17 cellular contexts compared by ENCODE assay signal in the genomic region with DNA sequence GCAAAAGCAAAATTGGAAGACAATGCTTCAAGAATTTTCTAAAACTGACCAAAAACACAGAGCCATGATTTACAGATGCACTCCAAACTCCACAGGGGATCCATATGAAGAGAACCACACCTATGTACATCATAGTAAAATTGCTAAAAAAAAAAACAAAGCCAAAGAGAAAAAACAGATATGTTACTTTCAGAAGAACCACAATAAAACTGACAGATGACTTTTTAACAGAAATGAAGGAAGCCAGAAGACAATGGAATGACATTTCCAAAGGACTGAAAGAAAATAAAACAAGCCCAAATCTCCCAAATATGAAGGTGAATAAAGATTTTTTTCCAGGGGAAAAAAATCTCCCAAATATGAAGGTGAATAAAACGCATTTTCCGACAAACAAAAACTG.
"Had no signal": no experiment of that assay in that cellular context is flagged by ENCODE, and none has a peak within 500 bp of the region (broad histone marks: within the 10 kb centered on the region; RNA-seq: fewer than 3 reads in every experiment).

No MANE protein-coding gene starts in this region.

- H3K4me1 ChIP-seq: colonic mucosa, foreskin keratinocyte, tibial artery had no signal

- H3K36me3 ChIP-seq: colonic mucosa, tibial artery had no signal

- FAIRE-seq: kidney had no signal

- H3K27me3 ChIP-seq: brain microvascular endothelial cell, colonic mucosa, foreskin keratinocyte, tibial artery had no signal

- ATAC-seq: foreskin keratinocyte; left lobe of liver; stimulated activated naive CD8-positive, alpha-beta T cell treated with anti-CD3 and anti-CD28 coated beads, Interleukin-15, Interleukin-2, amounts not matched to agents 100 U/mL and 50 U/mL, for 24 hours had no signal

- H3K9me3 ChIP-seq: colonic mucosa had no signal

- H3K4me3 ChIP-seq: colonic mucosa, lung, tibial artery had no signal

- H3K27ac ChIP-seq: brain microvascular endothelial cell, colonic mucosa, foreskin keratinocyte, tibial artery had no signal

- DNase-seq: activated CD4-positive, alpha-beta T cell treated with anti-CD3 and anti-CD28 coated beads for 1 hour; anterior cingulate cortex; brain microvascular endothelial cell; central memory CD4-positive, alpha-beta T cell; colonic mucosa; endodermal cell; foreskin keratinocyte; hypothalamus; kidney; nephron progenitor cell; nucleus accumbens; stimulated activated CD4-positive, alpha-beta T cell treated with anti-CD3 and anti-CD28 coated beads, Interleukin-2, amount 100 ng/mL, for 24 hours; stimulated activated naive CD8-positive, alpha-beta T cell treated with anti-CD3 and anti-CD28 coated beads, Interleukin-15, Interleukin-2, amounts not matched to agents 100 U/mL and 50 U/mL, for 24 hours; substantia nigra; tibial artery had no signal
